In genomic region chr12:32229971-32230606, GRCh38 we compare ENCODE assay signal across 21 cellular contexts.
DNase-seq lines count a peak whose midpoint lies in the region; ATAC-seq and TF ChIP-seq lines count a peak whose summit lies in the region.
"Had no signal": no experiment of that assay in that cellular context is flagged by ENCODE, and none has a peak within 500 bp of the region (broad histone marks: within the 10 kb centered on the region; RNA-seq: fewer than 3 reads in every experiment).

No MANE protein-coding gene starts in this region.

- no peak overlapping the region for H2AFZ ChIP-seq in OCI-LY1 (ENCODE audit: low read length)

- H3K9ac ChIP-seq in OCI-LY1 (ENCODE audit: low read length): no peak overlapping the region
- H3K9ac ChIP-seq: BLaER1 treated with 17β-estradiol and CSF1 and Interleukin-3, amounts not matched to agents 10 nM and 100 nM had no signal

- no peaks in the 10 kb centered on the region for H3K9me3 ChIP-seq in OCI-LY1 (ENCODE audit: low read length)
- H3K9me3 ChIP-seq: Peyer's patch had no signal

- H3K27me3 ChIP-seq in OCI-LY1 (ENCODE audit: insufficient read depth, low read length): no peaks in the 10 kb centered on the region
- H3K27me3 ChIP-seq: BLaER1 treated with 17β-estradiol and CSF1 and Interleukin-3, amounts not matched to agents 10 nM and 100 nM; Peyer's patch had no signal

- DNase-seq in NCI-H2171 treated with DMSO at 0.1 percent for 48 hours (lab: John Stamatoyannopoulos, UW) (peak; percentile 70), NCI-H2171 (lab: John Stamatoyannopoulos, UW) (no peak), iPS-NIHi7 (ENCODE audit: extremely low spot score) (peak; percentile 28), EL (no peak), amygdala (lab: John Stamatoyannopoulos, UW) (no peak)
- DNase-seq: 8988T; CD4-positive, alpha-beta T cell; H7; Kasumi-1; MV-4-11; NCI-H1105; NCI-H526 treated with DMSO at 0.1 percent for 48 hours; OCI-M1; Peyer's patch; SHP77 treated with DMSO at 0.1 percent for 48 hours; SW 1271 had no signal

- H3K4me3 ChIP-seq in OCI-LY1 (ENCODE audit: low read depth, low read length, poor library complexity, severe bottlenecking): no peak overlapping the region
- H3K4me3 ChIP-seq: BLaER1 treated with 17β-estradiol and CSF1 and Interleukin-3, amounts not matched to agents 10 nM and 100 nM; Peyer's patch had no signal

- no peaks in the 10 kb centered on the region for H3K9me2 ChIP-seq in OCI-LY1 (ENCODE audit: low read depth, low read length)

- no peaks in the 10 kb centered on the region for H3K79me2 ChIP-seq in OCI-LY1 (ENCODE audit: insufficient read depth, low read length)

- peak overlapping the region; percentile 37; the same call in 1 of the 2 replicates for H3K4me2 ChIP-seq in OCI-LY1 (ENCODE audit: low read length)

- H3F3A ChIP-seq in OCI-LY1 (ENCODE audit: insufficient read depth, low read length): no peaks in the 10 kb centered on the region

- peaks cover 14% of the 10 kb centered on the region for H3K4me1 ChIP-seq in OCI-LY1 (ENCODE audit: insufficient read depth, low read length, severe bottlenecking)
- H3K4me1 ChIP-seq: Peyer's patch had no signal

- H3K27ac ChIP-seq in OCI-LY1 (ENCODE audit: low read depth, low read length, poor library complexity, severe bottlenecking): no peak overlapping the region
- H3K27ac ChIP-seq: BLaER1 treated with 17β-estradiol and CSF1 and Interleukin-3, amounts not matched to agents 10 nM and 100 nM; Peyer's patch had no signal

- no peaks in the 10 kb centered on the region for H4K20me1 ChIP-seq in OCI-LY1 (ENCODE audit: insufficient read depth, low read length)
- H4K20me1 ChIP-seq: BLaER1 treated with 17β-estradiol and CSF1 and Interleukin-3, amounts not matched to agents 10 nM and 100 nM had no signal

- H3K36me3 ChIP-seq in OCI-LY1 (ENCODE audit: insufficient read depth, low read length): peaks cover 15% of the 10 kb centered on the region; the same call in 1 of the 2 replicates
- H3K36me3 ChIP-seq: Peyer's patch had no signal

- ATAC-seq in HG03565 (IDR thresholded peaks at IDR 0.05; ENCODE audit: unreplicated experiment) (no peak), GM21526 (IDR thresholded peaks at IDR 0.05; ENCODE audit: low FRiP score, unreplicated experiment) (no peak)
- ATAC-seq: HepG2 had no signal

- no peak for TF ChIP-seq CTCF in OCI-LY1 (IDR thresholded peaks at IDR 0.05; ENCODE audit: low read length)

Comparison
In these comparisons a context has a peak if more than half of its experiments do, and no peak if none do; other contexts are left out.
1. DNase-seq: peak in NCI-H2171 treated with DMSO at 0.1 percent for 48 hours (single experiment) and iPS-NIHi7 (single experiment); none in NCI-H2171 (single experiment), EL (single experiment) and amygdala (0 of 56).